ENCODE assay signal across 9 cellular contexts in genomic region chr10:104109908-104110662, GRCh38. TPM values are rescaled to one million over a fixed set of nuclear protein-coding genes. Genes with fewer than 3 reads are reported as not detected.
DNase-seq lines count a peak whose midpoint lies in the region; ATAC-seq and TF ChIP-seq lines count a peak whose summit lies in the region.
"Had no signal": no experiment of that assay in that cellular context is flagged by ENCODE, and none has a peak within 500 bp of the region (broad histone marks: within the 10 kb centered on the region; RNA-seq: fewer than 3 reads in every experiment).

No MANE protein-coding gene starts in this region.

- intact Hi-C loops in PC-3 (cut with micrococcal nuclease) (loop anchor here (1.0 kb wide), 1 partner anchor 10 kb away; no protein-coding TSS in a partner anchor), left lung (cut with DNase I) (no loop called here), body of pancreas (cut with DNase I) (no loop called here)

- CTCF ChIA-PET in PC-3 (lab: Charles Lee), result no interaction called here

- peak overlapping the region; percentile 83 for H3K27ac ChIP-seq in PC-3 (ENCODE audit: low read length)
- no peak overlapping the region for H3K27ac ChIP-seq in left lung
- no peak overlapping the region for H3K27ac ChIP-seq in body of pancreas

- no peak overlapping the region for H3K4me3 ChIP-seq in PC-3 (ENCODE audit: low read length)
- H3K4me3 ChIP-seq in left lung, result no peak overlapping the region
- H3K4me3 ChIP-seq in body of pancreas, result no peak overlapping the region

- no peaks in the 10 kb centered on the region for H3K9me2 ChIP-seq in PC-3 (replicated peaks; ENCODE audit: low read length)

- POLR2A ChIA-PET in PC-3 (lab: Charles Lee; ENCODE audit: unreplicated experiment), result interaction anchor here (0.6 kb wide), 1 partner anchor 11 kb away, joined by 5 read pairs; no protein-coding TSS in a partner anchor

- no peaks in the 10 kb centered on the region for H3K36me3 ChIP-seq in PC-3 (ENCODE audit: low read depth, low read length)
- no peaks in the 10 kb centered on the region for H3K36me3 ChIP-seq in left lung
- no peaks in the 10 kb centered on the region for H3K36me3 ChIP-seq in body of pancreas (replicated peaks in 1 of 2; ENCODE audit: insufficient read depth in 1 of 2, low read depth in 2 of 2)

- no TSS peak for BruUV-seq in PC-3 (replicated peaks; lab: Mats Ljungman, UMichigan)

- no peaks in the 10 kb centered on the region for H3K9me3 ChIP-seq in PC-3 (ENCODE audit: low read length)
- H3K9me3 ChIP-seq in left lung, result no peaks in the 10 kb centered on the region
- no peaks in the 10 kb centered on the region for H3K9me3 ChIP-seq in body of pancreas

- no peak overlapping the region for H2AFZ ChIP-seq in PC-3 (ENCODE audit: low read length)

- TF ChIP-seq CTCF in PC-3 (conservative IDR thresholded peaks at IDR 0.05; ENCODE audit: low read depth, low read length) (no peak), left lung (IDR thresholded peaks at IDR 0.05) (no peak), body of pancreas (IDR thresholded peaks at IDR 0.05) (no peak)

- 49 to 56% methylated on average over 3 of the region's 3 CpGs for WGBS in body of pancreas, 2 donors

- peak overlapping the region; percentile 5; the same call in 1 of the 2 replicates for H3K9ac ChIP-seq in PC-3 (ENCODE audit: low read length)

- TF ChIP-seq POLR2A in body of pancreas (IDR thresholded peaks at IDR 0.05), result no peak

- peak; percentile 79 for ATAC-seq in GM18858 (IDR thresholded peaks at IDR 0.05; ENCODE audit: unreplicated experiment)
- ATAC-seq in HG02623 (IDR thresholded peaks at IDR 0.05; ENCODE audit: unreplicated experiment), result peak; percentile 57
- ATAC-seq in PC-3, result peak; percentile 98
- peak; percentile 18 for ATAC-seq in left lung
- ATAC-seq in body of pancreas, result no peak

- H3F3A ChIP-seq in PC-3 (ENCODE audit: low read length, unreplicated experiment), result peaks cover 12% of the 10 kb centered on the region

- H3K4me1 ChIP-seq in PC-3 (ENCODE audit: insufficient read depth, low read length), result peaks cover 20% of the 10 kb centered on the region
- no peaks in the 10 kb centered on the region for H3K4me1 ChIP-seq in left lung
- no peaks in the 10 kb centered on the region for H3K4me1 ChIP-seq in body of pancreas

- DNase-seq in PC-3 (peak; percentile 88), left lung (no peak), body of pancreas (no peak), 8988T (no peak), SK-N-DZ (ENCODE audit: low spot score) (no peak), hypothalamus (lab: John Stamatoyannopoulos, UW) (no peak)
- DNase-seq: aorta had no signal

- H3K27me3 ChIP-seq in PC-3 (ENCODE audit: low read length) (no peaks in the 10 kb centered on the region), left lung (no peaks in the 10 kb centered on the region), body of pancreas (no peaks in the 10 kb centered on the region)

- H3K79me2 ChIP-seq in PC-3 (ENCODE audit: low read length), result no peaks in the 10 kb centered on the region

- peak overlapping the region; percentile 51 for H3K4me2 ChIP-seq in PC-3 (ENCODE audit: low read length)

- H4K20me1 ChIP-seq in PC-3 (ENCODE audit: low read length), result no peaks in the 10 kb centered on the region

RNA-seq across cellular contexts. Expression of gene SFR1, which starts 11.9 kb away (rescaled TPM):
- total RNA-seq in PC-3 (2014; rRNA removed) (2.9 and 4.7 TPM in 2 replicates), left lung (1 to 10 TPM; 9.2 to 9.3 TPM), body of pancreas (1 to 10 TPM; 3.3 to 5.2 TPM)
- 13.6 and 14.5 TPM in 2 replicates for polyA plus RNA-seq in SK-N-DZ (2014; cell fraction: cytosol; rRNA removed)
- polyA plus RNA-seq in SK-N-DZ (2014; cell fraction: nucleus; rRNA removed), result 7.4 and 10.7 TPM in 2 replicates

RNA-seq across cellular contexts. Expression of gene COL17A1, which starts 24.4 kb away (rescaled TPM):
- total RNA-seq in PC-3 (2014; rRNA removed) (1.2 and 1.6 TPM in 2 replicates), left lung (10 to 100 TPM in 1 of 2 donors, 1 to 10 TPM in 1; 2.1 to 43.4 TPM), body of pancreas (1 to 10 TPM in 1 of 2 donors, not detected in 1; 3.6 TPM)
- polyA plus RNA-seq in SK-N-DZ (2014; cell fraction: cytosol; rRNA removed), result not detected in 2 replicates
- polyA plus RNA-seq in SK-N-DZ (2014; cell fraction: nucleus; rRNA removed), result 0.38 and 0.46 TPM in 2 replicates
